ENCODE assay signal across 9 cellular contexts in the genomic region with DNA sequence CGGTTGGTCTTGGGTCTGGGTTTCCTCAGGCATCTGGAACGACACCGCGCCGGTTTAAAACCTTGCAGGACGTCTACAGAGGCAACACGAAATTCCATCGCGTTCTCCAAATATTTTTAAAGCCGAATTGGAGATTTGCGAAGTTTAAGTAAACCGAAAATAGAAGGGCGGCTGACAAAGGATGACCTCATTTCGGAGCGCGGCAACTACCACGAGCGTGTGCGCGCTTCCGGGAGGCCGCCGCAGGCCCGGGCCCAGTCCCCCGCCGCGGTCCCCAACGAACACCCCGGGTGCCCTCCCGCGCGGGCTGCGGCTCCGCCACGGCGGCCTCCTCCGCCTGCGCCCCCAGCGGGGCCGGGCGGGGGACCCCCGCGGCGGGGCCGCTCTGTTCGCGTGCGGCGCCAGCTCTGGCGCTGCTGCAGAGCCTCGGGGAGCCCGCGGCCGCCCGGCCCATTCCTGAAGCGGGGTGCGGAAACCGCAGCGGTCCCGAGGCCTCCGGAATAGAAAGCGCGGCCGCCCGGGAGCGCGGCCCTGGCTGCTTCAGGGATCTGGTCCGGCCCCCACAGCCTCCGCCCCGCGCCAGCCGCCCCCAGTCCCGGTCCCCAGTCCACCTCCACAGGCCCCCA. TPM values are rescaled to one million over a fixed set of nuclear protein-coding genes. Genes with fewer than 3 reads are reported as not detected.
DNase-seq lines count a peak whose midpoint lies in the region; ATAC-seq, FAIRE-seq and TF ChIP-seq lines count a peak whose summit lies in the region.
"Had no signal": no experiment of that assay in that cellular context is flagged by ENCODE, and none has a peak within 500 bp of the region (broad histone marks: within the 10 kb centered on the region; RNA-seq: fewer than 3 reads in every experiment).

No MANE protein-coding gene starts in this region.

- DNase-seq in GM03348 (ENCODE audit: low spot score) (peak; percentile 80), H9 (no peak), NB4 (ENCODE audit: low read depth) (peak; percentile 65), endothelial cell of umbilical vein (ENCODE audit: low read depth, low spot score) (peak; percentile 56), GM12892 (ENCODE audit: insufficient read length) (no peak)
- DNase-seq in activated CD4-positive, alpha-beta memory T cell treated with anti-CD3 and anti-CD28 coated beads, Interleukin-2, amount 10 ng/mL, durations not matched to agents 7 days and 5 days: peak; percentile 72

- no peaks in the 10 kb centered on the region for H3K79me1 ChIP-seq in H9 (ENCODE audit: insufficient read depth, low read depth, low read length, poor library complexity, severe bottlenecking)

- H3K4ac ChIP-seq in H9 (ENCODE audit: low read depth, low read length): no peak overlapping the region

- ATAC-seq in stimulated activated memory B cell treated with anti-CD40 and anti-IgM and Interleukin-4, amounts not matched to agents 10 μg/mL and 1 μg/mL and 100 μg/mL, for 72 hours: peak; percentile 63

- peak; percentile 35 for FAIRE-seq in endothelial cell of umbilical vein (lab: Jason Lieb, UNC)
- no peak for FAIRE-seq in GM12892 (lab: Jason Lieb, UNC)
- FAIRE-seq: islet of Langerhans had no signal

- no peak overlapping the region for H3K18ac ChIP-seq in H9 (ENCODE audit: insufficient read length, low read depth, low read length)

- no CpG with 5 or more reads among the region's 73 CpGs for WGBS in H9 (ENCODE audit: extremely low coverage, insufficient read length, low lambda C conversion rate)

- no peaks in the 10 kb centered on the region; a peak in 2 of 5 replicates for H3K9me3 Mint-ChIP-seq in H9
- H3K9me3 Mint-ChIP-seq in activated CD4-positive, alpha-beta memory T cell treated with anti-CD3 and anti-CD28 coated beads, Interleukin-2, amount 10 ng/mL, durations not matched to agents 7 days and 5 days: no peaks in the 10 kb centered on the region
- no peaks in the 10 kb centered on the region for H3K9me3 Mint-ChIP-seq in stimulated activated memory B cell treated with anti-CD40 and anti-IgM and Interleukin-4, amounts not matched to agents 10 μg/mL and 1 μg/mL and 100 μg/mL, for 72 hours

- H3K14ac ChIP-seq in H9 (ENCODE audit: insufficient read depth, low read length): peak overlapping the region; percentile 82; the same call in 1 of the 2 replicates

- CTCF ChIA-PET in activated CD4-positive, alpha-beta memory T cell treated with anti-CD3 and anti-CD28 coated beads, Interleukin-2, amount 10 ng/mL, durations not matched to agents 7 days and 5 days (lab: Charles Lee): interaction anchor here (1.2 to 1.6 kb wide), 2 partner anchors 10 to 228 kb away, joined by 3 to 5 read pairs; no protein-coding TSS in a partner anchor
- CTCF ChIA-PET in endothelial cell of umbilical vein (lab: Charles Lee): no interaction called here

- no peak overlapping the region for H2BK12ac ChIP-seq in H9 (ENCODE audit: insufficient read length, low read depth, low read length)

- POLR2A ChIA-PET in activated CD4-positive, alpha-beta memory T cell treated with anti-CD3 and anti-CD28 coated beads, Interleukin-2, amount 10 ng/mL, durations not matched to agents 7 days and 5 days (lab: Charles Lee): interaction anchor here (0.6 to 3.1 kb wide), 9 partner anchors 10 to 433 kb away, joined by 3 to 15 read pairs (median 6); partner anchors contain the start of genes DYNC1H1 and WDR20
- POLR2A ChIA-PET in endothelial cell of umbilical vein (lab: Charles Lee): no interaction called here

- H3K9me1 ChIP-seq in endothelial cell of umbilical vein (replicated peaks; ENCODE audit: control insufficient read depth, extremely low read depth, insufficient read depth, low read length): no peaks in the 10 kb centered on the region

- H3K27me3 ChIP-seq in H9 (ENCODE audit: insufficient read depth, low read length) (no peaks in the 10 kb centered on the region), endothelial cell of umbilical vein (ENCODE audit: control insufficient read depth in 2 of 2, insufficient read depth in 2 of 2, low read length in 2 of 2) (no peaks in the 10 kb centered on the region), mucosa of stomach (ENCODE audit: control insufficient read depth, insufficient read depth, low read length) (no peaks in the 10 kb centered on the region)

- H3K4me1 Mint-ChIP-seq in H9: peaks cover 43 to 52% of the 10 kb centered on the region in 2 experiments
- peaks cover 62% of the 10 kb centered on the region for H3K4me1 Mint-ChIP-seq in activated CD4-positive, alpha-beta memory T cell treated with anti-CD3 and anti-CD28 coated beads, Interleukin-2, amount 10 ng/mL, durations not matched to agents 7 days and 5 days
- H3K4me1 Mint-ChIP-seq in stimulated activated memory B cell treated with anti-CD40 and anti-IgM and Interleukin-4, amounts not matched to agents 10 μg/mL and 1 μg/mL and 100 μg/mL, for 72 hours: peaks cover 69% of the 10 kb centered on the region

- H3K79me2 ChIP-seq in H9 (ENCODE audit: insufficient read depth, low read length): peaks cover 9% of the 10 kb centered on the region; the same call in 1 of the 2 replicates
- peaks cover 53% of the 10 kb centered on the region for H3K79me2 ChIP-seq in endothelial cell of umbilical vein (ENCODE audit: control insufficient read depth, insufficient read depth, low read length)

- H3K27ac Mint-ChIP-seq in H9: peak overlapping the region; percentile 40 to 97 (median 92); a peak in 6 of 7 replicates
- peak overlapping the region; percentile 93 for H3K27ac Mint-ChIP-seq in activated CD4-positive, alpha-beta memory T cell treated with anti-CD3 and anti-CD28 coated beads, Interleukin-2, amount 10 ng/mL, durations not matched to agents 7 days and 5 days
- peak overlapping the region; percentile 94 for H3K27ac Mint-ChIP-seq in stimulated activated memory B cell treated with anti-CD40 and anti-IgM and Interleukin-4, amounts not matched to agents 10 μg/mL and 1 μg/mL and 100 μg/mL, for 72 hours

- no peak overlapping the region for H3K23ac ChIP-seq in H9 (ENCODE audit: insufficient read length, low read depth, low read length)

- H2BK15ac ChIP-seq in H9 (ENCODE audit: low read depth, low read length): no peak overlapping the region

- no peak overlapping the region for H3T11ph ChIP-seq in H9 (ENCODE audit: low read length)

- H2BK20ac ChIP-seq in H9 (ENCODE audit: low read depth, low read length, poor library complexity, severe bottlenecking): no peak overlapping the region

- H2BK5ac ChIP-seq in H9 (ENCODE audit: insufficient read length, low read length): no peak overlapping the region

- H3K36me3 Mint-ChIP-seq in H9 (ENCODE audit: insufficient read depth in 1 of 3, low read depth in 3 of 3): peaks cover 45 to 53% (median 49%) of the 10 kb centered on the region in 3 experiments
- peaks cover 49% of the 10 kb centered on the region for H3K36me3 Mint-ChIP-seq in activated CD4-positive, alpha-beta memory T cell treated with anti-CD3 and anti-CD28 coated beads, Interleukin-2, amount 10 ng/mL, durations not matched to agents 7 days and 5 days (ENCODE audit: low read depth)
- peaks cover 45% of the 10 kb centered on the region for H3K36me3 Mint-ChIP-seq in stimulated activated memory B cell treated with anti-CD40 and anti-IgM and Interleukin-4, amounts not matched to agents 10 μg/mL and 1 μg/mL and 100 μg/mL, for 72 hours

- no peak overlapping the region for H2AK5ac ChIP-seq in H9 (ENCODE audit: insufficient read length, low read length)

- H2BK120ac ChIP-seq in H9 (ENCODE audit: low read depth, low read length, poor library complexity, severe bottlenecking): no peak overlapping the region

- H4K91ac ChIP-seq in H9 (ENCODE audit: insufficient read length, low read depth, low read length): no peak overlapping the region

- no peaks in the 10 kb centered on the region for H3K9me3 ChIP-seq in H9 (ENCODE audit: control insufficient read depth, low read depth, low read length)
- H3K9me3 ChIP-seq in endothelial cell of umbilical vein (replicated peaks; ENCODE audit: control insufficient read depth, insufficient read depth, low read length): no peaks in the 10 kb centered on the region
- no peaks in the 10 kb centered on the region for H3K9me3 ChIP-seq in mucosa of stomach (ENCODE audit: control insufficient read depth, low read length)

- H4K5ac ChIP-seq in H9 (ENCODE audit: insufficient read length, low read depth, low read length): no peak overlapping the region

- no TSS peak for BruUV-seq in endothelial cell of umbilical vein (replicated peaks; lab: Mats Ljungman, UMichigan)

- H4K20me1 ChIP-seq in H9 (ENCODE audit: control insufficient read depth, insufficient read depth, insufficient read length) (no peaks in the 10 kb centered on the region), endothelial cell of umbilical vein (replicated peaks; ENCODE audit: control insufficient read depth, extremely low read depth, insufficient read depth, low read length) (peaks cover 3% of the 10 kb centered on the region)

- H2AFZ ChIP-seq in H9 (ENCODE audit: low read length) (no peak overlapping the region), endothelial cell of umbilical vein (ENCODE audit: low read depth, low read length) (no peak overlapping the region)

- peak overlapping the region; percentile 70 for H3K4me2 ChIP-seq in H9 (ENCODE audit: insufficient read depth, insufficient read length, low read length)
- peak overlapping the region; percentile 72 for H3K4me2 ChIP-seq in endothelial cell of umbilical vein (ENCODE audit: insufficient read depth, low read length)

- H3K4me3 ChIP-seq in NB4 (ENCODE audit: low read depth, low read length) (peak overlapping the region; percentile 92), endothelial cell of umbilical vein (replicated peaks in 1 of 3; ENCODE audit: insufficient read depth in 1 of 3, low read depth in 1 of 3, low read length in 3 of 3) (peak overlapping the region; percentile 88 to 96 (median 96)), mucosa of stomach (ENCODE audit: low read length) (peak overlapping the region; percentile 65)

- TF ChIP-seq CTCF in H9 (conservative IDR thresholded peaks at IDR 0.05) (no peak), NB4 (IDR thresholded peaks at IDR 0.05; ENCODE audit: low read depth, low read length) (no peak), endothelial cell of umbilical vein (IDR thresholded peaks at IDR 0.05; ENCODE audit: extremely low read depth in 1 of 2, insufficient read depth in 1 of 2, low read depth in 1 of 2, low read length in 2 of 2) (no peak)

- TF ChIP-seq POLR2A in NB4 (IDR thresholded peaks at IDR 0.05; ENCODE audit: extremely low read depth, insufficient read length) (no peak), endothelial cell of umbilical vein (IDR thresholded peaks at IDR 0.05; ENCODE audit: low read depth, low read length) (no peak), GM12892 (IDR thresholded peaks at IDR 0.05; ENCODE audit: low read depth, low read length) (no peak; the same call in 1 of the 2 replicates)

- H3K9ac ChIP-seq in H9 (ENCODE audit: extremely low read depth, insufficient read length, low read length) (peak overlapping the region; percentile 85), endothelial cell of umbilical vein (replicated peaks; ENCODE audit: extremely low read depth, insufficient read depth, low read length) (peak overlapping the region; percentile 96), mucosa of stomach (ENCODE audit: low read length) (peak overlapping the region; percentile 97)

- intact Hi-C loops in endothelial cell of umbilical vein (cut with micrococcal nuclease): loop anchor here (2.0 to 5.0 kb wide), 4 partner anchors 16 to 326 kb away; partner anchors contain the start of genes DYNC1H1 and PPP2R5C

- H3K36me3 ChIP-seq in endothelial cell of umbilical vein (ENCODE audit: control insufficient read depth in 2 of 2, extremely low read depth in 1 of 2, insufficient read depth in 2 of 2, low read length in 2 of 2) (peaks cover 16 to 25% of the 10 kb centered on the region in 2 experiments), mucosa of stomach (ENCODE audit: control insufficient read depth, insufficient read depth, low read length) (peaks cover 9% of the 10 kb centered on the region)

- H3K23me2 ChIP-seq in H9 (ENCODE audit: insufficient read length, low read depth, low read length, poor library complexity, severe bottlenecking): peaks cover 8% of the 10 kb centered on the region

- no peak overlapping the region for H3K56ac ChIP-seq in H9 (ENCODE audit: insufficient read length, low read depth, low read length)

- peaks cover 4% of the 10 kb centered on the region for H3K27me3 Mint-ChIP-seq in H9 (ENCODE audit: low read depth)
- H3K27me3 Mint-ChIP-seq in activated CD4-positive, alpha-beta memory T cell treated with anti-CD3 and anti-CD28 coated beads, Interleukin-2, amount 10 ng/mL, durations not matched to agents 7 days and 5 days: no peaks in the 10 kb centered on the region
- H3K27me3 Mint-ChIP-seq in stimulated activated memory B cell treated with anti-CD40 and anti-IgM and Interleukin-4, amounts not matched to agents 10 μg/mL and 1 μg/mL and 100 μg/mL, for 72 hours: no peaks in the 10 kb centered on the region

- H3K4me3 Mint-ChIP-seq in H9: peak overlapping the region; percentile 95 to 96
- H3K4me3 Mint-ChIP-seq in activated CD4-positive, alpha-beta memory T cell treated with anti-CD3 and anti-CD28 coated beads, Interleukin-2, amount 10 ng/mL, durations not matched to agents 7 days and 5 days: peak overlapping the region; percentile 97
- peak overlapping the region; percentile 95 for H3K4me3 Mint-ChIP-seq in stimulated activated memory B cell treated with anti-CD40 and anti-IgM and Interleukin-4, amounts not matched to agents 10 μg/mL and 1 μg/mL and 100 μg/mL, for 72 hours

- H4K8ac ChIP-seq in H9 (replicated peaks; ENCODE audit: insufficient read length, low read depth, low read length): no peak overlapping the region

- dilution Hi-C loops in endothelial cell of umbilical vein (cut with MboI; ENCODE audit: extremely low pct_ligation_motif_present, low sequenced_read_pairs): no loop called here

- H3K4me1 ChIP-seq in H9 (ENCODE audit: insufficient read depth, low read length): no peaks in the 10 kb centered on the region
- H3K4me1 ChIP-seq in endothelial cell of umbilical vein (ENCODE audit: control insufficient read depth, extremely low read depth, insufficient read depth, low read length): peaks cover 40% of the 10 kb centered on the region
- H3K4me1 ChIP-seq in mucosa of stomach (ENCODE audit: control insufficient read depth, insufficient read depth, low read length): peaks cover 25% of the 10 kb centered on the region

- no peak overlapping the region for H3K27ac ChIP-seq in H9 (ENCODE audit: insufficient read length, low read depth, low read length)
- H3K27ac ChIP-seq in endothelial cell of umbilical vein (ENCODE audit: insufficient read depth, low read depth, low read length): peak overlapping the region; percentile 86

RNA-seq across cellular contexts. Expression of gene HSP90AA1, which starts 0.4 kb away (rescaled TPM):
- total RNA-seq in H9 (2021) (953 and 955 TPM in 2 replicates), endothelial cell of umbilical vein (504 and 540 TPM in 2 replicates)
- total RNA-seq in activated CD4-positive, alpha-beta memory T cell treated with anti-CD3 and anti-CD28 coated beads, Interleukin-2, amount 10 ng/mL, durations not matched to agents 7 days and 5 days: 100 to 1,000 TPM; 466 to 472 TPM
- 140 and 266 TPM in 2 replicates for polyA plus RNA-seq in endothelial cell of umbilical vein
- polyA plus RNA-seq in endothelial cell of umbilical vein (2011; cell fraction: cytosol; rRNA removed): 338 and 370 TPM in 2 replicates
- polyA plus RNA-seq in endothelial cell of umbilical vein (2011; cell fraction: nucleus; rRNA removed): 186 and 288 TPM in 2 replicates
- 486 and 1,108 TPM in 2 replicates for polyA plus RNA-seq in endothelial cell of umbilical vein (2012)
- polyA minus RNA-seq in endothelial cell of umbilical vein: 318 and 373 TPM in 2 replicates
- 710 TPM for polyA minus RNA-seq in endothelial cell of umbilical vein (2011; cell fraction: cytosol; rRNA and poly(A)+ RNA removed)
- polyA minus RNA-seq in endothelial cell of umbilical vein (2011; cell fraction: nucleus; rRNA and poly(A)+ RNA removed): 107 and 168 TPM in 2 replicates
- 842 TPM for polyA plus RNA-seq in GM12892 (2012; ENCODE audit: missing spikeins)

RNA-seq across cellular contexts. Expression of gene WDR20, which starts 53.2 kb away (rescaled TPM):
- total RNA-seq in H9 (2021) (31.6 and 35.2 TPM in 2 replicates), endothelial cell of umbilical vein (22.4 and 23.6 TPM in 2 replicates)
- total RNA-seq in activated CD4-positive, alpha-beta memory T cell treated with anti-CD3 and anti-CD28 coated beads, Interleukin-2, amount 10 ng/mL, durations not matched to agents 7 days and 5 days: 10 to 100 TPM; 28.3 to 31.9 TPM
- polyA plus RNA-seq in endothelial cell of umbilical vein: 11.9 and 12.2 TPM in 2 replicates
- polyA plus RNA-seq in endothelial cell of umbilical vein (2011; cell fraction: cytosol; rRNA removed): 12.3 and 14.5 TPM in 2 replicates
- polyA plus RNA-seq in endothelial cell of umbilical vein (2011; cell fraction: nucleus; rRNA removed): 24.8 and 25.0 TPM in 2 replicates
- polyA plus RNA-seq in endothelial cell of umbilical vein (2012): 13.0 and 14.6 TPM in 2 replicates
- polyA minus RNA-seq in endothelial cell of umbilical vein: 28.9 and 29.8 TPM in 2 replicates
- 12.9 TPM for polyA minus RNA-seq in endothelial cell of umbilical vein (2011; cell fraction: cytosol; rRNA and poly(A)+ RNA removed)
- 29.1 TPM in 2 replicates for polyA minus RNA-seq in endothelial cell of umbilical vein (2011; cell fraction: nucleus; rRNA and poly(A)+ RNA removed)
- 13.1 TPM for polyA plus RNA-seq in GM12892 (2012; ENCODE audit: missing spikeins)

Comparison
In these comparisons a context has a peak if more than half of its experiments do, and no peak if none do; other contexts are left out.
1. DNase-seq: peak in GM03348 (single experiment), NB4 (single experiment), activated CD4-positive, alpha-beta memory T cell treated with anti-CD3 and anti-CD28 coated beads, Interleukin-2, amount 10 ng/mL, durations not matched to agents 7 days and 5 days (single experiment) and endothelial cell of umbilical vein (single experiment); none in H9 (single experiment) and GM12892 (single experiment).
2. Peak in every context shown above with its lines, with median percentiles within 50 percentile points of each other: H3K9ac ChIP-seq, H3K27ac Mint-ChIP-seq, H3K4me3 Mint-ChIP-seq and H3K4me3 ChIP-seq.